27 cellular contexts compared by ENCODE assay signal in genomic region chr10:111745982-111746381, GRCh38.
"Had no signal": no experiment of that assay in that cellular context is flagged by ENCODE, and none has a peak within 500 bp of the region (broad histone marks: within the 10 kb centered on the region; RNA-seq: fewer than 3 reads in every experiment).

No MANE protein-coding gene starts in this region.

- H3K9me3 ChIP-seq: stomach, suprapubic skin, testis, thoracic aorta, thyroid gland, tibial artery, tibial nerve, transverse colon, upper lobe of left lung, upper lobe of right lung, uterus, vagina had no signal

- H3K36me3 ChIP-seq: stomach, suprapubic skin, thoracic aorta, thyroid gland, tibial artery, tibial nerve, transverse colon, upper lobe of left lung, upper lobe of right lung, uterus, vagina had no signal

- H3K27me3 ChIP-seq: stomach, suprapubic skin, testis, thyroid gland, tibial artery, tibial nerve, transverse colon, upper lobe of left lung, upper lobe of right lung, uterus, vagina had no signal

- DNase-seq: stimulated activated CD4-positive, alpha-beta T cell treated with anti-CD3 and anti-CD28 coated beads, Interleukin-2, amount 100 ng/mL, for 48 hours; stimulated activated CD4-positive, alpha-beta T cell treated with anti-CD3 and anti-CD28 coated beads, Interleukin-4, amount 100 ng/mL, for 1 hour; stimulated activated CD4-positive, alpha-beta T cell treated with anti-CD3 and anti-CD28 coated beads, Interleukin-4, amount 100 ng/mL, for 24 hours; stimulated activated CD4-positive, alpha-beta T cell treated with anti-CD3 and anti-CD28 coated beads, Interleukin-4, amount 100 ng/mL, for 4 hours; stimulated activated CD8-positive, alpha-beta memory T cell treated with anti-CD3 and anti-CD28 coated beads, Interleukin-4, amount 100 ng/mL, for 48 hours; stimulated activated naive B cell treated with anti-CD40 and anti-IgM and Interleukin-4, amounts not matched to agents 10 μg/mL and 1 μg/mL and 100 μg/mL, for 72 hours; stimulated activated naive CD4-positive, alpha-beta T cell; stimulated activated naive CD4-positive, alpha-beta T cell treated with Interleukin-2 at 50 U/mL for 16 hours; stimulated activated naive CD8-positive, alpha-beta T cell treated with anti-CD3 and anti-CD28 coated beads, Interleukin-15, amount 100 ng/mL, for 72 hours; stimulated activated naive CD8-positive, alpha-beta T cell treated with anti-CD3 and anti-CD28 coated beads, Interleukin-15, Interleukin-2, amounts not matched to agents 100 U/mL and 50 U/mL, for 24 hours; stomach; substantia nigra; testis; thyroid gland; tibial artery; transverse colon; trophoblast cell; upper lobe of left lung; upper lobe of right lung; uterus had no signal

- H3K27ac ChIP-seq: stomach, suprapubic skin, testis, thoracic aorta, thyroid gland, tibial artery, tibial nerve, transverse colon, upper lobe of left lung, upper lobe of right lung, uterus, vagina had no signal

- FAIRE-seq: urothelium cell line had no signal

- H3K4me3 ChIP-seq: stomach, suprapubic skin, testis, thoracic aorta, thyroid gland, tibial artery, tibial nerve, transverse colon, upper lobe of left lung, upper lobe of right lung, uterus, vagina had no signal

- ATAC-seq: stimulated activated effector memory CD8-positive, alpha-beta T cell treated with anti-CD3 and anti-CD28 coated beads, Interleukin-12 subunit alpha, Interleukin-12 subunit beta, amount 100 ng/mL, for 72 hours; stimulated activated memory B cell treated with anti-CD40 and anti-IgM and Interleukin-4, amounts not matched to agents 10 μg/mL and 1 μg/mL and 100 μg/mL, for 72 hours; stimulated activated naive B cell treated with anti-CD40 and anti-IgM and Interleukin-4, amounts not matched to agents 10 μg/mL and 1 μg/mL and 100 μg/mL, for 72 hours; stimulated activated naive CD8-positive, alpha-beta T cell treated with anti-CD3 and anti-CD28 coated beads, Interleukin-15, amount 100 ng/mL, for 72 hours; stimulated activated naive CD8-positive, alpha-beta T cell treated with anti-CD3 and anti-CD28 coated beads, Interleukin-15, Interleukin-2, amounts not matched to agents 100 U/mL and 50 U/mL, for 24 hours; upper lobe of right lung had no signal

- H3K4me1 ChIP-seq: stomach, suprapubic skin, testis, thyroid gland, tibial artery, tibial nerve, transverse colon, upper lobe of left lung, upper lobe of right lung, uterus, vagina had no signal
